Comparison of ENCODE assay signal across 10 cellular contexts in the genomic region with DNA sequence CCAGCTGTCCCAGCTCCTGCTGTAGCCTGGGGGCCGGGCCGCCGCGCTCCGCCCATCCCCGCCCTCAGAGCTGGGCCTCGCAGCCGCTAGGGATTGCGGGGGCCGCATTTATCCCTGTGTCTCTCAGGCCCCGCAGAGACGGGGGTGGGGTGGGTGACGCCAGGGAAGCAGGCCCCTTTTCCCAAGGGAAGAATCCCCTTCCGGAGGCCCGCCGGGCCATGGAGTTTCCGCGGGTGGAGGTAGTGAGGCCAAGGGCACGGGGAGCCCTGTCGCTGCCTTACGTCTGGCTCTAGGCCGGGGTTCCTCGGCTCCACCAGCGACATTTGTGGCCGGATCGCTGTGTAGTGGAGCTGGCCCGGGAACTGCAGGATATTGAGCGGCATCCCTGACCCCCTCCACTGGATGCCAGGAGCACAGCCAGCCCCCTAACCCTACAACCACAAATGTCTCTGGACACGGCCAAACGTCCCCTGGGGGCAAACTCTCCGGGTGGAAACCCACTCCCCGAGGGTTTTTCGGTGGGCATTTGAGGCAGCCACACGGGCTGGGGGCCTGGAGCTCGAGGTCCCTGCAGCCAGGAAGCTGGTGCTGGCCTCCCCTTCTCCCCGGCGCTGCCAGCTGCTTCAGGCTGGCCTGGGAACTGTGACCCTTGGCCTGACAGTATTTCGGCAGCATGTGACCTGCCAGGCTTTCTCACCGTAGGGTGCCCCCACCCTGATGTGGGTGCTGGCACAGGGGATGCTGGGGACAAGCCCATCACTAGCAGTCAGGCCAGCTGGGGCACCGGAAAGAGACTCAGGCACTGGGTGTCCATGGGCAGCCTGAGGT. TPM values are rescaled to one million over a fixed set of nuclear protein-coding genes. Genes with fewer than 3 reads are reported as not detected.
DNase-seq lines count a peak whose midpoint lies in the region; TF ChIP-seq lines count a peak whose summit lies in the region.
"Had no signal": no experiment of that assay in that cellular context is flagged by ENCODE, and none has a peak within 500 bp of the region (broad histone marks: within the 10 kb centered on the region; RNA-seq: fewer than 3 reads in every experiment).

No MANE protein-coding gene starts in this region.

- H3K27ac ChIP-seq in cardiac muscle cell, result peak overlapping the region; percentile 80
- H3K27ac ChIP-seq: 22Rv1 had no signal

- DNase-seq in NCI-H1105 treated with DMSO at 0.1 percent for 48 hours (lab: John Stamatoyannopoulos, UW) (peak; percentile 71), NCI-H1105 (lab: John Stamatoyannopoulos, UW) (no peak), H4 (ENCODE audit: low spot score) (peak; percentile 75), NCI-H1092 (lab: John Stamatoyannopoulos, UW) (peak; percentile 65), cardiac muscle cell (ENCODE audit: low read depth in 1 of 2, low spot score in 1 of 2) (peak in 1 of 2 donors; percentile 92), osteocyte (ENCODE audit: extremely low spot score, unreplicated experiment) (peak; percentile 95), SKM-1 (lab: John Stamatoyannopoulos, UW; ENCODE audit: unreplicated experiment) (no peak)
- no peak for DNase-seq in activated T-helper 1 cell treated with anti-CD3 and anti-CD28 coated beads, Interleukin-12 subunit alpha, Interleukin-12 subunit beta, Interleukin-2, Interleukin-4 antibody, amounts not matched to agents 30 ng/mL and 10 ng/mL and 1 ng/mL, durations not matched to agents 14 hours and 24 hours and 36 hours (ENCODE audit: low spot score)

- H3K9me3 ChIP-seq in cardiac muscle cell (ENCODE audit: low read depth), result no peaks in the 10 kb centered on the region

- H3K27me3 Mint-ChIP-seq in activated T-helper 1 cell treated with anti-CD3 and anti-CD28 coated beads, Interleukin-12 subunit alpha, Interleukin-12 subunit beta, Interleukin-2, Interleukin-4 antibody, amounts not matched to agents 30 ng/mL and 10 ng/mL and 1 ng/mL, durations not matched to agents 14 hours and 24 hours and 36 hours (ENCODE audit: insufficient read depth), result peaks cover 14% of the 10 kb centered on the region
- H3K27me3 Mint-ChIP-seq in osteocyte (ENCODE audit: unreplicated experiment), result peaks cover 5% of the 10 kb centered on the region

- peak overlapping the region; percentile 26 for H3K4me3 ChIP-seq in cardiac muscle cell

- H3K4me1 Mint-ChIP-seq in activated T-helper 1 cell treated with anti-CD3 and anti-CD28 coated beads, Interleukin-12 subunit alpha, Interleukin-12 subunit beta, Interleukin-2, Interleukin-4 antibody, amounts not matched to agents 30 ng/mL and 10 ng/mL and 1 ng/mL, durations not matched to agents 14 hours and 24 hours and 36 hours (ENCODE audit: low read depth), result peaks cover 29% of the 10 kb centered on the region
- peaks cover 40% of the 10 kb centered on the region for H3K4me1 Mint-ChIP-seq in osteocyte (ENCODE audit: unreplicated experiment)

- no peaks in the 10 kb centered on the region for H3K36me3 Mint-ChIP-seq in activated T-helper 1 cell treated with anti-CD3 and anti-CD28 coated beads, Interleukin-12 subunit alpha, Interleukin-12 subunit beta, Interleukin-2, Interleukin-4 antibody, amounts not matched to agents 30 ng/mL and 10 ng/mL and 1 ng/mL, durations not matched to agents 14 hours and 24 hours and 36 hours (ENCODE audit: low read depth)
- no peaks in the 10 kb centered on the region for H3K36me3 Mint-ChIP-seq in osteocyte (ENCODE audit: unreplicated experiment)

- H3K9me3 Mint-ChIP-seq in activated T-helper 1 cell treated with anti-CD3 and anti-CD28 coated beads, Interleukin-12 subunit alpha, Interleukin-12 subunit beta, Interleukin-2, Interleukin-4 antibody, amounts not matched to agents 30 ng/mL and 10 ng/mL and 1 ng/mL, durations not matched to agents 14 hours and 24 hours and 36 hours, result no peaks in the 10 kb centered on the region
- H3K9me3 Mint-ChIP-seq in osteocyte (ENCODE audit: unreplicated experiment), result no peaks in the 10 kb centered on the region

- H3K4me3 Mint-ChIP-seq in activated T-helper 1 cell treated with anti-CD3 and anti-CD28 coated beads, Interleukin-12 subunit alpha, Interleukin-12 subunit beta, Interleukin-2, Interleukin-4 antibody, amounts not matched to agents 30 ng/mL and 10 ng/mL and 1 ng/mL, durations not matched to agents 14 hours and 24 hours and 36 hours, result peak overlapping the region; percentile 15
- peak overlapping the region; percentile 55 for H3K4me3 Mint-ChIP-seq in osteocyte (ENCODE audit: unreplicated experiment)

- intact Hi-C loops in activated T-helper 1 cell treated with anti-CD3 and anti-CD28 coated beads, Interleukin-12 subunit alpha, Interleukin-12 subunit beta, Interleukin-2, Interleukin-4 antibody, amounts not matched to agents 30 ng/mL and 10 ng/mL and 1 ng/mL, durations not matched to agents 14 hours and 24 hours and 36 hours (cut with micrococcal nuclease), result loop anchor here (1.0 kb wide), 1 partner anchor 12 kb away; a partner anchor contains a TSS

- peaks cover 12% of the 10 kb centered on the region for H3K4me1 ChIP-seq in cardiac muscle cell (ENCODE audit: low read depth)

- H3K27ac Mint-ChIP-seq in activated T-helper 1 cell treated with anti-CD3 and anti-CD28 coated beads, Interleukin-12 subunit alpha, Interleukin-12 subunit beta, Interleukin-2, Interleukin-4 antibody, amounts not matched to agents 30 ng/mL and 10 ng/mL and 1 ng/mL, durations not matched to agents 14 hours and 24 hours and 36 hours, result no peak overlapping the region
- peak overlapping the region; percentile 71 for H3K27ac Mint-ChIP-seq in osteocyte (ENCODE audit: unreplicated experiment)

- TF ChIP-seq CTCF in cardiac muscle cell (IDR thresholded peaks at IDR 0.05; ENCODE audit: low read depth, low read length), result no peak
- no peak for TF ChIP-seq CTCF in osteocyte (IDR thresholded peaks at IDR 0.05)

- no peaks in the 10 kb centered on the region for H3K36me3 ChIP-seq in cardiac muscle cell

- peaks cover 6% of the 10 kb centered on the region for H3K27me3 ChIP-seq in cardiac muscle cell

RNA-seq across cellular contexts. Expression of a gene that starts 12.0 kb away (rescaled TPM):
- not detected in 2 replicates for total RNA-seq in H4 (2014; rRNA removed; shearing (Covaris generic))
- total RNA-seq in activated T-helper 1 cell treated with anti-CD3 and anti-CD28 coated beads, Interleukin-12 subunit alpha, Interleukin-12 subunit beta, Interleukin-2, Interleukin-4 antibody, amounts not matched to agents 30 ng/mL and 10 ng/mL and 1 ng/mL, durations not matched to agents 14 hours and 24 hours and 36 hours, result 9.8 and 10.4 TPM in 2 replicates
- 2.7 and 4.2 TPM in 2 replicates for total RNA-seq in cardiac muscle cell
- 2.6 and 2.8 TPM in 2 replicates for polyA plus RNA-seq in cardiac muscle cell
- total RNA-seq in osteocyte, result not detected in 2 replicates
- total RNA-seq: glomerular endothelial cell had no signal

RNA-seq across cellular contexts. Expression of a gene that starts 22.5 kb away (rescaled TPM):
- 63.4 and 78.9 TPM in 2 replicates for total RNA-seq in H4 (2014; rRNA removed; shearing (Covaris generic))
- total RNA-seq in activated T-helper 1 cell treated with anti-CD3 and anti-CD28 coated beads, Interleukin-12 subunit alpha, Interleukin-12 subunit beta, Interleukin-2, Interleukin-4 antibody, amounts not matched to agents 30 ng/mL and 10 ng/mL and 1 ng/mL, durations not matched to agents 14 hours and 24 hours and 36 hours, result 0.86 TPM in 1 of 2 replicates, not detected in the other
- total RNA-seq in cardiac muscle cell (114 and 125 TPM in 2 replicates), osteocyte (44.4 and 56.4 TPM in 2 replicates)
- polyA plus RNA-seq in cardiac muscle cell, result 106 and 117 TPM in 2 replicates

Comparison
In these comparisons a context has a peak if more than half of its experiments do, and no peak if none do; other contexts are left out.
1. DNase-seq: peak in NCI-H1105 treated with DMSO at 0.1 percent for 48 hours (single experiment), H4 (single experiment), NCI-H1092 (single experiment) and osteocyte (single experiment); none in NCI-H1105 (single experiment), activated T-helper 1 cell treated with anti-CD3 and anti-CD28 coated beads, Interleukin-12 subunit alpha, Interleukin-12 subunit beta, Interleukin-2, Interleukin-4 antibody, amounts not matched to agents 30 ng/mL and 10 ng/mL and 1 ng/mL, durations not matched to agents 14 hours and 24 hours and 36 hours (single experiment) and SKM-1 (single experiment).
2. RNA of a gene that starts 22.5 kb away (total RNA-seq): 114 to 125 TPM in cardiac muscle cell, 63.4 to 78.9 TPM in H4 and 44.4 to 56.4 TPM in osteocyte; 0.86 TPM in activated T-helper 1 cell treated with anti-CD3 and anti-CD28 coated beads, Interleukin-12 subunit alpha, Interleukin-12 subunit beta, Interleukin-2, Interleukin-4 antibody, amounts not matched to agents 30 ng/mL and 10 ng/mL and 1 ng/mL, durations not matched to agents 14 hours and 24 hours and 36 hours; every median in the first group is over 10 times any median in the second.